Comparison of ENCODE assay signal across 14 cellular contexts in genomic region chr7:157692156-157693011, GRCh38.
A peak's percentile ranks its signal among the peaks of the same experiment; 100 is the strongest.
DNase-seq lines count a peak whose midpoint lies in the region; ATAC-seq and TF ChIP-seq lines count a peak whose summit lies in the region.
"Had no signal": no experiment of that assay in that cellular context is flagged by ENCODE, and none has a peak within 500 bp of the region (broad histone marks: within the 10 kb centered on the region; RNA-seq: fewer than 3 reads in every experiment).

No MANE protein-coding gene starts in this region.

- H4K8ac ChIP-seq in H9 (replicated peaks; ENCODE audit: insufficient read length, low read depth, low read length), result no peak overlapping the region

- H3K18ac ChIP-seq in H9 (ENCODE audit: insufficient read length, low read depth, low read length), result no peak overlapping the region

- peaks cover 37% of the 10 kb centered on the region for H3K23me2 ChIP-seq in H9 (ENCODE audit: insufficient read length, low read depth, low read length, poor library complexity, severe bottlenecking)

- no peak overlapping the region for H3T11ph ChIP-seq in H9 (ENCODE audit: low read length)

- no peak overlapping the region for H2BK12ac ChIP-seq in H9 (ENCODE audit: insufficient read length, low read depth, low read length)

- no peak for TF ChIP-seq CTCF in H9 (conservative IDR thresholded peaks at IDR 0.05)
- TF ChIP-seq CTCF in dorsolateral prefrontal cortex (IDR thresholded peaks at IDR 0.05 in 54 of 56, conservative IDR thresholded peaks at IDR 0.05 in 2 of 56; ENCODE audit: low read depth in 1 of 56, partially characterized antibody in 56 of 56), result no peak
- TF ChIP-seq CTCF in neural progenitor cell (IDR thresholded peaks at IDR 0.05), result no peak
- TF ChIP-seq CTCF in endothelial cell (IDR thresholded peaks at IDR 0.05; ENCODE audit: unreplicated experiment), result no peak
- no peak for TF ChIP-seq CTCF in GM13976 (IDR thresholded peaks at IDR 0.05; ENCODE audit: borderline replicate concordance, control extremely low read depth, extremely low read depth, insufficient read depth, missing control alignments)

- H3K9me3 Mint-ChIP-seq in H9 (peaks cover 3% of the 10 kb centered on the region in 2 experiments), neural progenitor cell (peaks cover 2% of the 10 kb centered on the region), endothelial cell (ENCODE audit: unreplicated experiment) (peaks cover 16% of the 10 kb centered on the region)

- H4K5ac ChIP-seq in H9 (ENCODE audit: insufficient read length, low read depth, low read length), result no peak overlapping the region

- H3K4me3 ChIP-seq in dorsolateral prefrontal cortex (peak overlapping the region in 32 of 59 donors; percentile 26 to 72 (median 56)), neural progenitor cell (peak overlapping the region; percentile 54)

- no peak overlapping the region for H2BK120ac ChIP-seq in H9 (ENCODE audit: low read depth, low read length, poor library complexity, severe bottlenecking)

- H3K4me2 ChIP-seq in H9 (ENCODE audit: insufficient read depth, insufficient read length, low read length) (peak overlapping the region; percentile 80), neural progenitor cell (peak overlapping the region; percentile 84)

- intact Hi-C loops in dorsolateral prefrontal cortex (cut with DNase I), result no loop called here

- H3K4me3 Mint-ChIP-seq in H9 (peak overlapping the region; percentile 7 to 77; a peak in 4 of 5 replicates), neural progenitor cell (peak overlapping the region; percentile 86), endothelial cell (ENCODE audit: unreplicated experiment) (no peak overlapping the region)
- H3K4me3 Mint-ChIP-seq: activated CD8-positive, alpha-beta memory T cell treated with anti-CD3 and anti-CD28 coated beads, Interleukin-2, amount 10 ng/mL, durations not matched to agents 7 days and 5 days had no signal

- H3K56ac ChIP-seq in H9 (ENCODE audit: insufficient read length, low read depth, low read length), result no peak overlapping the region

- H2BK5ac ChIP-seq in H9 (ENCODE audit: insufficient read length, low read length), result no peak overlapping the region

- no peak overlapping the region for H2BK15ac ChIP-seq in H9 (ENCODE audit: low read depth, low read length)

- H3K79me1 ChIP-seq in H9 (ENCODE audit: insufficient read depth, low read depth, low read length, poor library complexity, severe bottlenecking), result no peaks in the 10 kb centered on the region

- no peak overlapping the region for H3K14ac ChIP-seq in H9 (ENCODE audit: insufficient read depth, low read length)

- H3K36me3 ChIP-seq in neural progenitor cell, result no peaks in the 10 kb centered on the region
- H3K36me3 ChIP-seq: thoracic aorta had no signal

- H3K9me3 ChIP-seq in H9 (ENCODE audit: control insufficient read depth, low read depth, low read length), result no peaks in the 10 kb centered on the region
- no peaks in the 10 kb centered on the region for H3K9me3 ChIP-seq in neural progenitor cell (ENCODE audit: low read depth)
- H3K9me3 ChIP-seq: thoracic aorta had no signal

- peaks cover 51% of the 10 kb centered on the region for H3F3A ChIP-seq in neural progenitor cell (ENCODE audit: low read depth)

- H2AFZ ChIP-seq in H9 (ENCODE audit: low read length), result no peak overlapping the region
- peak overlapping the region; percentile 92 for H2AFZ ChIP-seq in neural progenitor cell (replicated peaks)

- no peak overlapping the region for H4K91ac ChIP-seq in H9 (ENCODE audit: insufficient read length, low read depth, low read length)

- no peak overlapping the region for H3K23ac ChIP-seq in H9 (ENCODE audit: insufficient read length, low read depth, low read length)

- no peak overlapping the region for H3K4ac ChIP-seq in H9 (ENCODE audit: low read depth, low read length)

- no peak for ATAC-seq in HG02852 (IDR thresholded peaks at IDR 0.05; ENCODE audit: unreplicated experiment)
- ATAC-seq: activated CD8-positive, alpha-beta memory T cell treated with anti-CD3 and anti-CD28 coated beads, Interleukin-2, amount 10 ng/mL, durations not matched to agents 7 days and 5 days had no signal

- H3K27me3 ChIP-seq in H9 (ENCODE audit: insufficient read depth, low read length), result peaks cover 55% of the 10 kb centered on the region
- peaks cover 0 to 46% (median 14%) of the 10 kb centered on the region in 45 donors for H3K27me3 ChIP-seq in dorsolateral prefrontal cortex
- H3K27me3 ChIP-seq in neural progenitor cell, result peaks cover 81% of the 10 kb centered on the region

- DNase-seq in DMS 273 (lab: John Stamatoyannopoulos, UW; ENCODE audit: unreplicated experiment) (peak; percentile 48), DMS 273 treated with DMSO at 0.1 percent for 48 hours (lab: John Stamatoyannopoulos, UW) (no peak), H9 (peak; percentile 47), dorsolateral prefrontal cortex (peak in 2 of 10 donors; percentile 7 to 24), neural progenitor cell (ENCODE audit: low spot score) (peak; percentile 70), endothelial cell (ENCODE audit: low spot score) (no peak), GM13976 (ENCODE audit: low spot score) (no peak)
- DNase-seq: activated CD8-positive, alpha-beta memory T cell treated with anti-CD3 and anti-CD28 coated beads, Interleukin-2, amount 10 ng/mL, durations not matched to agents 7 days and 5 days; DMS153; mesendoderm; NCI-H446 had no signal

- H3K27me3 Mint-ChIP-seq in H9 (ENCODE audit: low read depth), result peaks cover 80% of the 10 kb centered on the region
- peaks cover 4% of the 10 kb centered on the region for H3K27me3 Mint-ChIP-seq in neural progenitor cell (ENCODE audit: insufficient read depth, low read depth)
- H3K27me3 Mint-ChIP-seq in endothelial cell (ENCODE audit: unreplicated experiment), result no peaks in the 10 kb centered on the region

- H3K4me1 ChIP-seq in H9 (ENCODE audit: insufficient read depth, low read length) (no peaks in the 10 kb centered on the region), neural progenitor cell (peaks cover 43% of the 10 kb centered on the region)

- H3K27ac ChIP-seq in H9 (ENCODE audit: insufficient read length, low read depth, low read length) (no peak overlapping the region), dorsolateral prefrontal cortex (peak overlapping the region in 9 of 59 donors; percentile 20 to 71 (median 64)), neural progenitor cell (no peak overlapping the region)
- H3K27ac ChIP-seq: 22Rv1, thoracic aorta had no signal

- H3K4me1 Mint-ChIP-seq in H9 (peaks cover 16 to 29% of the 10 kb centered on the region in 2 experiments), neural progenitor cell (peaks cover 27% of the 10 kb centered on the region), endothelial cell (ENCODE audit: unreplicated experiment) (no peaks in the 10 kb centered on the region)

- H3K27ac Mint-ChIP-seq in H9, result no peak overlapping the region
- H3K27ac Mint-ChIP-seq in neural progenitor cell, result peak overlapping the region; percentile 92
- H3K27ac Mint-ChIP-seq in endothelial cell (ENCODE audit: unreplicated experiment), result no peak overlapping the region
- H3K27ac Mint-ChIP-seq: activated CD8-positive, alpha-beta memory T cell treated with anti-CD3 and anti-CD28 coated beads, Interleukin-2, amount 10 ng/mL, durations not matched to agents 7 days and 5 days had no signal

- no peak overlapping the region for H2BK20ac ChIP-seq in H9 (ENCODE audit: low read depth, low read length, poor library complexity, severe bottlenecking)

- WGBS in H9 (ENCODE audit: extremely low coverage, insufficient read length, low lambda C conversion rate), result no CpG with 5 or more reads among the region's 68 CpGs

- in situ Hi-C loops in GM13976 (cut with MboI; ENCODE audit: low sequenced_read_pairs, unreplicated experiment), result no loop called here

- no peak overlapping the region for H2AK5ac ChIP-seq in H9 (ENCODE audit: insufficient read length, low read length)

- H3K36me3 Mint-ChIP-seq in H9 (ENCODE audit: insufficient read depth in 1 of 3, low read depth in 3 of 3) (no peaks in the 10 kb centered on the region), neural progenitor cell (peaks cover 8% of the 10 kb centered on the region), endothelial cell (ENCODE audit: low read depth, unreplicated experiment) (peaks cover 9% of the 10 kb centered on the region)
- H3K36me3 Mint-ChIP-seq: activated CD8-positive, alpha-beta memory T cell treated with anti-CD3 and anti-CD28 coated beads, Interleukin-2, amount 10 ng/mL, durations not matched to agents 7 days and 5 days had no signal

- H4K20me1 ChIP-seq in H9 (ENCODE audit: control insufficient read depth, insufficient read depth, insufficient read length), result no peaks in the 10 kb centered on the region
- peaks cover 35% of the 10 kb centered on the region for H4K20me1 ChIP-seq in neural progenitor cell (ENCODE audit: low read depth)

- H3K79me2 ChIP-seq in H9 (ENCODE audit: insufficient read depth, low read length) (no peaks in the 10 kb centered on the region), neural progenitor cell (ENCODE audit: low read depth) (peaks cover 14% of the 10 kb centered on the region)

- H3K9ac ChIP-seq in H9 (ENCODE audit: extremely low read depth, insufficient read length, low read length) (no peak overlapping the region), neural progenitor cell (no peak overlapping the region)

Comparison
In these comparisons a context has a peak if more than half of its experiments do, and no peak if none do; other contexts are left out.
1. DNase-seq: peak in DMS 273 (single experiment), H9 (single experiment) and neural progenitor cell (single experiment); none in DMS 273 treated with DMSO at 0.1 percent for 48 hours (single experiment), endothelial cell (single experiment) and GM13976 (single experiment).